19 cellular contexts compared by ENCODE assay signal in the genomic region with DNA sequence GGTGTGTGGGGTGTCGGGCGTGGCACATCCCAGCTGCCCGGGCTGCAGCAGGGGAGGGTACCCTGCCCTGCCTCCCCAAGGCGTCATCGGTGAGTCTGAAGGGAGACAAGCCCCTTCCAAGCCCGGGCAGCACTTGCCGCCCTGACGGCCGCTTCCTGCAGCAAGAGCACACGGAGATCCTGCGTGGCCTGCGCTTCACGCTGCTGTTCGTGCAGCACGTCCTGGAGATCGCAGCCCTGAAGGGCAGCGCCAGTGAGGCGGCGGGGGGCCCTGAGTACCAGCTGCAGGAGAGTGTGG. TPM values are rescaled to one million over a fixed set of nuclear protein-coding genes. Genes with fewer than 3 reads are reported as not detected.
DNase-seq lines count a peak whose midpoint lies in the region; ATAC-seq and TF ChIP-seq lines count a peak whose summit lies in the region.
"Had no signal": no experiment of that assay in that cellular context is flagged by ENCODE, and none has a peak within 500 bp of the region (broad histone marks: within the 10 kb centered on the region; RNA-seq: fewer than 3 reads in every experiment).

No MANE protein-coding gene starts in this region.

- H3K9me2 ChIP-seq in SK-N-SH = no peaks in the 10 kb centered on the region

- H2BK12ac ChIP-seq in neuronal stem cell (ENCODE audit: low read length) = no peak overlapping the region

- H3K14ac ChIP-seq in IMR-90 (replicated peaks; ENCODE audit: low read depth, low read length) = no peak overlapping the region
- H3K14ac ChIP-seq in neuronal stem cell (ENCODE audit: low read length) = no peak overlapping the region

- H3K4me3 ChIP-seq in IMR-90 (ENCODE audit: insufficient read depth, low read depth, low read length) = no peak overlapping the region
- H3K4me3 ChIP-seq in neuronal stem cell (ENCODE audit: low read length in 2 of 2) = no peak overlapping the region
- no peak overlapping the region for H3K4me3 ChIP-seq in SK-N-SH (ENCODE audit: low read depth in 2 of 2, low read length in 1 of 2)
- H3K4me3 ChIP-seq: BLaER1, GM23338, HAP-1 had no signal

- H3K18ac ChIP-seq in IMR-90 (ENCODE audit: low read depth, low read length) = no peak overlapping the region
- H3K18ac ChIP-seq in neuronal stem cell (ENCODE audit: low read length) = no peak overlapping the region

- no peak overlapping the region for H3K27ac Mint-ChIP-seq in T-helper 17 cell
- H3K27ac Mint-ChIP-seq: B cell; CD4-positive, CD25-positive, alpha-beta regulatory T cell; CD8-positive, alpha-beta T cell; GM23338 had no signal

- TF ChIP-seq CTCF in IMR-90 (conservative IDR thresholded peaks at IDR 0.05; ENCODE audit: low read depth, low read length) = no peak
- no peak for TF ChIP-seq CTCF in SK-N-SH (IDR thresholded peaks at IDR 0.05)

- peaks cover 3% of the 10 kb centered on the region for H3F3A ChIP-seq in SK-N-SH (replicated peaks; ENCODE audit: insufficient read depth)

- no peak overlapping the region for H2BK120ac ChIP-seq in IMR-90 (ENCODE audit: low read depth, low read length)
- H2BK120ac ChIP-seq in neuronal stem cell (ENCODE audit: low read depth, low read length) = no peak overlapping the region

- H3K27me3 Mint-ChIP-seq in T-helper 17 cell = no peaks in the 10 kb centered on the region
- H3K27me3 Mint-ChIP-seq: B cell; CD4-positive, CD25-positive, alpha-beta regulatory T cell had no signal

- no peaks in the 10 kb centered on the region for H3K9me1 ChIP-seq in IMR-90 (ENCODE audit: insufficient read depth, low read length)

- DNase-seq in left cardiac atrium = peak; percentile 16
- DNase-seq in left ventricle myocardium superior = no peak
- no peak for DNase-seq in IMR-90
- DNase-seq in caudate nucleus (lab: John Stamatoyannopoulos, UW) = no peak
- DNase-seq in neuronal stem cell (ENCODE audit: low spot score) = no peak
- no peak for DNase-seq in T-helper 17 cell
- DNase-seq in SK-N-SH = no peak
- DNase-seq: Caco-2; CD4-positive, CD25-positive, alpha-beta regulatory T cell; DMS153; DND-41 had no signal

- H4K5ac ChIP-seq in IMR-90 (ENCODE audit: low read depth, low read length) = no peak overlapping the region

- H4K8ac ChIP-seq in IMR-90 (ENCODE audit: low read depth in 2 of 2, low read length in 2 of 2) = no peak overlapping the region
- no peak overlapping the region for H4K8ac ChIP-seq in neuronal stem cell (ENCODE audit: low read depth, low read length)

- H3K79me1 ChIP-seq in IMR-90 (ENCODE audit: low read depth in 1 of 2, low read length in 2 of 2) (0 out of 4 replicates have a peak, but pooled peaks cover 0 to 1% of the 10 kb centered on the region in 2 experiments), neuronal stem cell (ENCODE audit: low read depth, low read length) (peaks cover 4% of the 10 kb centered on the region)

- H2AFZ ChIP-seq in IMR-90 (replicated peaks; ENCODE audit: low read length, poor library complexity) (no peak overlapping the region), neuronal stem cell (ENCODE audit: low read length) (no peak overlapping the region), SK-N-SH (ENCODE audit: low read depth) (no peak overlapping the region)
- H2AFZ ChIP-seq: GM23338 had no signal

- no peak for TF ChIP-seq POLR2A in IMR-90 (IDR thresholded peaks at IDR 0.05; ENCODE audit: low read depth, low read length)

- no peak overlapping the region for H2AK5ac ChIP-seq in IMR-90 (ENCODE audit: low read depth, low read length)
- no peak overlapping the region for H2AK5ac ChIP-seq in neuronal stem cell (ENCODE audit: low read depth, low read length)

- H3K9ac ChIP-seq in IMR-90 (ENCODE audit: low read depth, low read length) = no peak overlapping the region
- no peak overlapping the region for H3K9ac ChIP-seq in neuronal stem cell (ENCODE audit: low read depth, low read length, poor library complexity)
- no peak overlapping the region for H3K9ac ChIP-seq in SK-N-SH
- H3K9ac ChIP-seq: BLaER1 had no signal

- no TSS peak for BruUV-seq in IMR-90 (replicated peaks; lab: Mats Ljungman, UMichigan)

- no peak overlapping the region for H3K4me3 Mint-ChIP-seq in T-helper 17 cell
- H3K4me3 Mint-ChIP-seq: B cell; CD4-positive, CD25-positive, alpha-beta regulatory T cell; CD8-positive, alpha-beta T cell; GM23338 had no signal

- no peaks in the 10 kb centered on the region for H3K4me1 Mint-ChIP-seq in T-helper 17 cell
- H3K4me1 Mint-ChIP-seq: CD4-positive, CD25-positive, alpha-beta regulatory T cell; GM23338 had no signal

- H3K9me3 ChIP-seq in IMR-90 (ENCODE audit: control insufficient read depth, insufficient read depth, low read length) (no peaks in the 10 kb centered on the region), neuronal stem cell (replicated peaks in 1 of 2; ENCODE audit: control insufficient read depth in 2 of 2, insufficient read depth in 1 of 2, low read depth in 1 of 2, low read length in 2 of 2) (no peaks in the 10 kb centered on the region), T-helper 17 cell (ENCODE audit: control insufficient read depth, low read length, poor library complexity, severe bottlenecking) (no peaks in the 10 kb centered on the region), SK-N-SH (no peaks in the 10 kb centered on the region)
- H3K9me3 ChIP-seq: BLaER1, Caco-2, HAP-1 had no signal

- no peaks in the 10 kb centered on the region for H3K79me2 ChIP-seq in SK-N-SH (ENCODE audit: insufficient read depth)

- no peak for TF ChIP-seq RAD21 in IMR-90 (IDR thresholded peaks at IDR 0.05; ENCODE audit: low read length)
- TF ChIP-seq RAD21 in SK-N-SH (IDR thresholded peaks at IDR 0.05; ENCODE audit: low read length) = no peak

- H3K27me3 ChIP-seq in IMR-90 (ENCODE audit: control insufficient read depth, insufficient read depth, low read length) (no peaks in the 10 kb centered on the region), neuronal stem cell (ENCODE audit: control insufficient read depth in 3 of 3, insufficient read depth in 3 of 3, low read depth in 1 of 3, low read length in 3 of 3) (no peaks in the 10 kb centered on the region), SK-N-SH (ENCODE audit: insufficient read depth) (no peaks in the 10 kb centered on the region)
- H3K27me3 ChIP-seq: BLaER1 had no signal

- H4K20me1 ChIP-seq in IMR-90 (ENCODE audit: insufficient read depth, low read length) (no peaks in the 10 kb centered on the region), SK-N-SH (ENCODE audit: insufficient read depth) (no peaks in the 10 kb centered on the region)

- POLR2A ChIA-PET in IMR-90 (lab: Charles Lee; ENCODE audit: unreplicated experiment) (interaction anchor here (0.6 kb wide), 1 partner anchor 91 kb away, joined by 3 read pairs; no protein-coding TSS in a partner anchor), SK-N-SH (lab: Yijun Ruan, JAX) (interaction anchor here (0.6 kb wide), 1 partner anchor 52 kb away, joined by 3 read pairs; no protein-coding TSS in a partner anchor)

- CTCF ChIA-PET in IMR-90 (lab: Yijun Ruan, JAX) (no interaction called here), SK-N-SH (lab: Yijun Ruan, JAX) (no interaction called here)

- H4K91ac ChIP-seq in IMR-90 (ENCODE audit: insufficient read depth, low read depth, low read length) (no peak overlapping the region), neuronal stem cell (ENCODE audit: low read depth, low read length, poor library complexity) (no peak overlapping the region)

- H2BK5ac ChIP-seq in IMR-90 (ENCODE audit: low read depth, low read length, poor library complexity, severe bottlenecking) (no peak overlapping the region), neuronal stem cell (ENCODE audit: low read length) (peak overlapping the region; percentile 53)

- H3K23ac ChIP-seq in IMR-90 (ENCODE audit: low read depth, low read length) (no peak overlapping the region), neuronal stem cell (ENCODE audit: low read depth, low read length, poor library complexity) (no peak overlapping the region)

- H3K36me3 ChIP-seq in IMR-90 (ENCODE audit: control insufficient read depth, insufficient read depth, low read length) (peaks cover 69% of the 10 kb centered on the region), neuronal stem cell (replicated peaks in 1 of 2; ENCODE audit: control insufficient read depth in 2 of 2, insufficient read depth in 2 of 2, low read length in 2 of 2) (peaks cover 55 to 76% of the 10 kb centered on the region in 2 donors), SK-N-SH (replicated peaks in 1 of 2; ENCODE audit: control insufficient read depth in 1 of 2, insufficient read depth in 2 of 2, low read length in 1 of 2) (peaks cover 4 to 57% of the 10 kb centered on the region in 2 experiments)

- in situ Hi-C loops in IMR-90 (cut with MboI; ENCODE audit: low sequenced_read_pairs) = no loop called here

- TF ChIP-seq EP300 in SK-N-SH (IDR thresholded peaks at IDR 0.05; ENCODE audit: borderline replicate concordance in 1 of 2, low read depth in 1 of 2, low read length in 1 of 2) = no peak

- no peak overlapping the region for H3K56ac ChIP-seq in IMR-90 (ENCODE audit: extremely low read depth, insufficient read depth, low read length)

- no peak overlapping the region for H3K27ac ChIP-seq in IMR-90 (ENCODE audit: insufficient read depth, low read length)
- peak overlapping the region; percentile 44 for H3K27ac ChIP-seq in caudate nucleus (ENCODE audit: low read depth, low read length)
- no peak overlapping the region for H3K27ac ChIP-seq in neuronal stem cell (replicated peaks; ENCODE audit: low read length)
- H3K27ac ChIP-seq in SK-N-SH (ENCODE audit: low read depth in 2 of 2, low read length in 1 of 2) = no peak overlapping the region
- H3K27ac ChIP-seq: 22Rv1, BLaER1, C4-2B had no signal

- no peaks in the 10 kb centered on the region for H3K36me3 Mint-ChIP-seq in T-helper 17 cell (ENCODE audit: low read depth)
- H3K36me3 Mint-ChIP-seq: CD4-positive, CD25-positive, alpha-beta regulatory T cell had no signal

- H2BK15ac ChIP-seq in IMR-90 (ENCODE audit: low read depth, low read length) (no peak overlapping the region), neuronal stem cell (ENCODE audit: low read length) (no peak overlapping the region)

- dilution Hi-C loops in IMR-90 (cut with HindIII; ENCODE audit: low sequenced_read_pairs, unreplicated experiment) = no loop called here

- H3K4me2 ChIP-seq in IMR-90 (ENCODE audit: low read depth, low read length) (no peak overlapping the region), neuronal stem cell (ENCODE audit: insufficient read depth, low read length, poor library complexity, severe bottlenecking) (no peak overlapping the region), SK-N-SH (no peak overlapping the region)
- H3K4me2 ChIP-seq: BLaER1, GM23338 had no signal

- H3K4ac ChIP-seq in IMR-90 (ENCODE audit: low read depth, low read length) (no peak overlapping the region), neuronal stem cell (ENCODE audit: low read length) (no peak overlapping the region)

- ATAC-seq in left cardiac atrium = no peak
- ATAC-seq in left ventricle myocardium superior = no peak
- no peak for ATAC-seq in IMR-90 (ENCODE audit: low read depth)
- no peak for ATAC-seq in T-helper 17 cell
- no peak for ATAC-seq in GM21360 (IDR thresholded peaks at IDR 0.05; ENCODE audit: unreplicated experiment)
- ATAC-seq: CD8-positive, alpha-beta T cell; GM23338 had no signal

- no peak overlapping the region for H2BK20ac ChIP-seq in IMR-90 (ENCODE audit: low read depth, low read length)

- H2AK9ac ChIP-seq in IMR-90 (replicated peaks; ENCODE audit: low read depth, low read length, poor library complexity) = peak overlapping the region; percentile 42

- intact Hi-C loops in left cardiac atrium (cut with DNase I) (no loop called here), left ventricle myocardium superior (cut with micrococcal nuclease) (no loop called here), IMR-90 (cut with micrococcal nuclease) (no loop called here)

- H3K4me1 ChIP-seq in IMR-90 (ENCODE audit: control insufficient read depth, insufficient read depth, low read length) (no peaks in the 10 kb centered on the region), neuronal stem cell (ENCODE audit: control insufficient read depth in 2 of 2, insufficient read depth in 1 of 2, low read depth in 1 of 2, low read length in 2 of 2) (no peaks in the 10 kb centered on the region), SK-N-SH (ENCODE audit: control insufficient read depth in 1 of 2, insufficient read depth in 2 of 2, low read depth in 1 of 2, low read length in 1 of 2) (no peaks in the 10 kb centered on the region; a peak in 1 of 4 replicates)
- H3K4me1 ChIP-seq: Caco-2, HAP-1 had no signal

- WGBS in IMR-90 (ENCODE audit: extremely low coverage in 2 of 2, insufficient read length in 1 of 2), 2 experiments = 96% methylated on average over 18 of the region's 19 CpGs; no CpG with 5 or more reads in 1 of the 2 experiments
- WGBS in neuronal stem cell (ENCODE audit: extremely low coverage in 2 of 2, insufficient read length in 2 of 2, insufficient replicate concordance in 1 of 2), 2 donors = no CpG with 5 or more reads among the region's 19 CpGs
- 89% methylated on average over 16 of the region's 19 CpGs for WGBS in SK-N-SH (ENCODE audit: low lambda C conversion rate)

RNA-seq across cellular contexts. Expression of a gene that starts 10.1 kb away (rescaled TPM):
- 10 to 100 TPM in 1 of 2 donors, 1 to 10 TPM in 1; 7.7 to 19.2 TPM for total RNA-seq in left cardiac atrium
- 5.6 TPM for total RNA-seq in left ventricle myocardium superior
- 11.4 and 14.0 TPM in 2 replicates for total RNA-seq in IMR-90 (2012; rRNA removed)
- polyA plus RNA-seq in IMR-90 (2012; rRNA removed) = 33.1 and 36.7 TPM in 2 replicates
- 28.6 and 35.9 TPM in 2 replicates for polyA plus RNA-seq in IMR-90 (2012; cell fraction: cytosol; rRNA removed)
- polyA plus RNA-seq in IMR-90 (2012; cell fraction: nucleus; rRNA removed; ENCODE audit: low replicate concordance) = 86.5 and 151 TPM in 2 replicates
- polyA plus RNA-seq in neuronal stem cell (2013, experiment 1 of 2) = 10.3 TPM
- polyA plus RNA-seq in neuronal stem cell (2013, experiment 2 of 2) = 8.8 TPM
- total RNA-seq in T-helper 17 cell = 10 to 100 TPM; 23.6 TPM
- polyA plus RNA-seq in SK-N-SH (2012; rRNA removed) = 52.1 and 53.1 TPM in 2 replicates
- 25.7 and 36.2 TPM in 2 replicates for polyA plus RNA-seq in SK-N-SH (2012; cell fraction: cytosol; rRNA removed)
- polyA plus RNA-seq in SK-N-SH (2012; cell fraction: nucleus; rRNA removed) = 101 and 115 TPM in 2 replicates

RNA-seq across cellular contexts. Expression of a gene that starts 24.6 kb away (rescaled TPM):
- total RNA-seq in left cardiac atrium (10 to 100 TPM; 27.6 to 34.5 TPM), left ventricle myocardium superior (64.0 TPM), IMR-90 (2012; rRNA removed) (1.8 and 1.9 TPM in 2 replicates), T-helper 17 cell (10 to 100 TPM; 91.9 to 97.2 TPM)
- polyA plus RNA-seq in IMR-90 (2012; rRNA removed) (19.2 and 20.0 TPM in 2 replicates), SK-N-SH (2012; rRNA removed) (6.0 and 10.7 TPM in 2 replicates)
- 7.8 and 17.2 TPM in 2 replicates for polyA plus RNA-seq in IMR-90 (2012; cell fraction: cytosol; rRNA removed)
- 80.3 and 166 TPM in 2 replicates for polyA plus RNA-seq in IMR-90 (2012; cell fraction: nucleus; rRNA removed; ENCODE audit: low replicate concordance)
- polyA plus RNA-seq in neuronal stem cell (2013, experiment 1 of 2) = 21.6 TPM
- 22.4 TPM for polyA plus RNA-seq in neuronal stem cell (2013, experiment 2 of 2)
- 4.0 and 5.9 TPM in 2 replicates for polyA plus RNA-seq in SK-N-SH (2012; cell fraction: cytosol; rRNA removed)
- 56.6 and 64.4 TPM in 2 replicates for polyA plus RNA-seq in SK-N-SH (2012; cell fraction: nucleus; rRNA removed)

RNA-seq across cellular contexts. Expression of a gene that starts 30.7 kb away (rescaled TPM):
- total RNA-seq in left cardiac atrium = 10 to 100 TPM; 15.7 to 21.1 TPM
- total RNA-seq in left ventricle myocardium superior = 14.8 TPM
- 4.3 and 5.3 TPM in 2 replicates for total RNA-seq in IMR-90 (2012; rRNA removed)
- polyA plus RNA-seq in IMR-90 (2012; rRNA removed) = 10.3 and 11.4 TPM in 2 replicates
- polyA plus RNA-seq in IMR-90 (2012; cell fraction: cytosol; rRNA removed) = 5.7 and 6.6 TPM in 2 replicates
- 20.1 and 26.9 TPM in 2 replicates for polyA plus RNA-seq in IMR-90 (2012; cell fraction: nucleus; rRNA removed; ENCODE audit: low replicate concordance)
- 20.4 TPM for polyA plus RNA-seq in neuronal stem cell (2013, experiment 1 of 2)
- polyA plus RNA-seq in neuronal stem cell (2013, experiment 2 of 2) = 21.2 TPM
- total RNA-seq in T-helper 17 cell = 10 to 100 TPM; 67.4 to 79.0 TPM
- polyA plus RNA-seq in SK-N-SH (2012; rRNA removed) = 5.4 and 7.0 TPM in 2 replicates
- polyA plus RNA-seq in SK-N-SH (2012; cell fraction: cytosol; rRNA removed) = 8.4 and 9.4 TPM in 2 replicates
- 33.1 and 41.9 TPM in 2 replicates for polyA plus RNA-seq in SK-N-SH (2012; cell fraction: nucleus; rRNA removed)
